In the genomic region with DNA sequence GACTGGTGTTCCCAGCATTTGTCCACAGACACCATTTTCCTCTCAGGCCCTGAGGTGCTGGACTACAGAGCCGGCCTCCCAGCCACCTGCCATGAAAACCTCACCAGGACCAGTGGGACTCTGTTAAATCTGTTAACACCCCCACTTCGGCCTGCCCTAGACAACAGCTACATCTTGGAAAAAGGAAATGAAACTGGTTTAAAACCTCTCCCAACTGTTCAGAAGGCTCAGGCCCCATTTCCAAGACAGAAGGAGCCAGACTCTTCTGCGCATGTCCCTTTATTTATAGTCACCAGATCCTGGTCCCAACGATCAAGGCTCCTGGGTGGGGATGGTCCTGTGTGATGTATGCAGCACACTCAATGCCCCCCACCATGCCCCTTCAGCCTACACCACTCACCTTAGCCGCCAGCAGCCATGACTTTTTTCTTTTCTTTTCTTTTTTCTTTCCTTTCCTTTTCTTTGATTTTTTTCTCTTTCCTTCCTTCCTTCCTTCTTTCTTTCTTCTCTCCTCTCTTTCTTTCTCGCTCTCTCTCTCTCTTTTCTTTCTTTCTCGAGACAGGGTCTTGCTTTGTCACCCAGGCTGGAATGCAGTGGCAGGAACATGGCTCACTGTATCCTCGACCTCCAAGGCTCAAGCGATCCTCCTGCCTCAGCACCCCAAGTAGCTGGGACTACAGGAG, we compare ENCODE assay signal across 10 cellular contexts. TPM values are rescaled to one million over a fixed set of nuclear protein-coding genes. Genes with fewer than 3 reads are reported as not detected.
A peak's percentile ranks its signal among the peaks of the same experiment; 100 is the strongest.
DNase-seq lines count a peak whose midpoint lies in the region; ATAC-seq, FAIRE-seq and TF ChIP-seq lines count a peak whose summit lies in the region.
"Had no signal": no experiment of that assay in that cellular context is flagged by ENCODE, and none has a peak within 500 bp of the region (broad histone marks: within the 10 kb centered on the region; RNA-seq: fewer than 3 reads in every experiment).

No MANE protein-coding gene starts in this region.

- H3K27ac ChIP-seq in OCI-LY1 (ENCODE audit: low read depth, low read length, poor library complexity, severe bottlenecking), result peak overlapping the region; percentile 89
- H3K27ac ChIP-seq in kidney (ENCODE audit: low read depth in 2 of 2, low read length in 2 of 2), result no peak overlapping the region
- H3K27ac ChIP-seq: cardiac muscle cell had no signal

- no peak for ATAC-seq in natural killer cell treated with Interleukin-12 subunit alpha and Interleukin-12 subunit beta and Interleukin-15 and Interleukin-18, amount 100 ng/mL, for 72 hours
- ATAC-seq in natural killer cell, result no peak
- no peak for ATAC-seq in HG02678 (IDR thresholded peaks at IDR 0.05; ENCODE audit: unreplicated experiment)

- H3K4me3 ChIP-seq in OCI-LY1 (ENCODE audit: low read depth, low read length, poor library complexity, severe bottlenecking), result no peak overlapping the region
- no peak overlapping the region for H3K4me3 ChIP-seq in kidney (ENCODE audit: low read length in 2 of 2)
- H3K4me3 ChIP-seq: cardiac muscle cell had no signal

- intact Hi-C loops in natural killer cell (cut with micrococcal nuclease), result no loop called here
- intact Hi-C loops in kidney (cut with DNase I), result no loop called here

- H3K9ac ChIP-seq in OCI-LY1 (ENCODE audit: low read length) (peak overlapping the region; percentile 24; the same call in 1 of the 2 replicates), kidney (ENCODE audit: low read length in 2 of 2) (no peak overlapping the region)

- H3K27me3 Mint-ChIP-seq in natural killer cell treated with Interleukin-12 subunit alpha and Interleukin-12 subunit beta and Interleukin-15 and Interleukin-18, amount 100 ng/mL, for 72 hours, result no peaks in the 10 kb centered on the region
- no peaks in the 10 kb centered on the region for H3K27me3 Mint-ChIP-seq in natural killer cell (ENCODE audit: low read depth in 2 of 2)
- H3K27me3 Mint-ChIP-seq in chondrocyte (ENCODE audit: low read depth), result no peaks in the 10 kb centered on the region

- H3K4me1 Mint-ChIP-seq in natural killer cell treated with Interleukin-12 subunit alpha and Interleukin-12 subunit beta and Interleukin-15 and Interleukin-18, amount 100 ng/mL, for 72 hours (ENCODE audit: low read depth in 2 of 2), result peaks cover 22 to 25% of the 10 kb centered on the region in 2 donors
- H3K4me1 Mint-ChIP-seq in natural killer cell, result peaks cover 11 to 22% of the 10 kb centered on the region in 2 donors
- H3K4me1 Mint-ChIP-seq in chondrocyte (ENCODE audit: low read depth), result peaks cover 30% of the 10 kb centered on the region

- H3K27me3 ChIP-seq in OCI-LY1 (ENCODE audit: insufficient read depth, low read length), result no peaks in the 10 kb centered on the region
- H3K27me3 ChIP-seq: cardiac muscle cell had no signal

- POLR2A ChIA-PET in HEK293T (lab: Yijun Ruan, JAX), result no interaction called here

- no peak overlapping the region for H2AFZ ChIP-seq in OCI-LY1 (ENCODE audit: low read length)

- peaks cover 35% of the 10 kb centered on the region for H3K4me1 ChIP-seq in OCI-LY1 (ENCODE audit: insufficient read depth, low read length, severe bottlenecking)
- H3K4me1 ChIP-seq in kidney (ENCODE audit: control insufficient read depth in 1 of 2, insufficient read depth in 1 of 2, low read depth in 1 of 2, low read length in 2 of 2), result peaks cover 0 to 10% of the 10 kb centered on the region in 2 donors

- FAIRE-seq in kidney (lab: Jason Lieb, UNC), result no peak

- H3K27ac Mint-ChIP-seq in natural killer cell treated with Interleukin-12 subunit alpha and Interleukin-12 subunit beta and Interleukin-15 and Interleukin-18, amount 100 ng/mL, for 72 hours, result peak overlapping the region; percentile 88
- peak overlapping the region in 1 of 2 donors; percentile 85 for H3K27ac Mint-ChIP-seq in natural killer cell
- H3K27ac Mint-ChIP-seq in chondrocyte (ENCODE audit: unreplicated experiment), result peak overlapping the region; percentile 76

- H3F3A ChIP-seq in OCI-LY1 (ENCODE audit: insufficient read depth, low read length), result no peaks in the 10 kb centered on the region

- TF ChIP-seq CTCF in natural killer cell (IDR thresholded peaks at IDR 0.05) (no peak), OCI-LY1 (IDR thresholded peaks at IDR 0.05; ENCODE audit: low read length) (no peak), chondrocyte (IDR thresholded peaks at IDR 0.05) (no peak), kidney (IDR thresholded peaks at IDR 0.05; ENCODE audit: borderline replicate concordance, extremely low read depth, insufficient read depth) (no peak)

- no peaks in the 10 kb centered on the region for H3K79me2 ChIP-seq in OCI-LY1 (ENCODE audit: insufficient read depth, low read length)

- no peaks in the 10 kb centered on the region for H3K9me2 ChIP-seq in OCI-LY1 (ENCODE audit: low read depth, low read length)

- H3K9me3 Mint-ChIP-seq in natural killer cell treated with Interleukin-12 subunit alpha and Interleukin-12 subunit beta and Interleukin-15 and Interleukin-18, amount 100 ng/mL, for 72 hours, result no peaks in the 10 kb centered on the region
- H3K9me3 Mint-ChIP-seq in natural killer cell, result no peaks in the 10 kb centered on the region
- no peaks in the 10 kb centered on the region for H3K9me3 Mint-ChIP-seq in chondrocyte (ENCODE audit: low read depth)
- H3K9me3 Mint-ChIP-seq: CD8-positive, alpha-beta T cell had no signal

- no peaks in the 10 kb centered on the region for H3K9me3 ChIP-seq in OCI-LY1 (ENCODE audit: low read length)
- H3K9me3 ChIP-seq in kidney (ENCODE audit: control insufficient read depth in 1 of 2, low read length in 2 of 2), result no peaks in the 10 kb centered on the region

- H3K4me2 ChIP-seq in OCI-LY1 (ENCODE audit: low read length), result peak overlapping the region; percentile 39; the same call in 1 of the 2 replicates

- no peaks in the 10 kb centered on the region for H4K20me1 ChIP-seq in OCI-LY1 (ENCODE audit: insufficient read depth, low read length)

- no peak for DNase-seq in natural killer cell treated with Interleukin-12 subunit alpha and Interleukin-12 subunit beta and Interleukin-15 and Interleukin-18, amount 100 ng/mL, for 72 hours (ENCODE audit: low spot score)
- DNase-seq in natural killer cell (no peak), chondrocyte (ENCODE audit: low spot score) (no peak), kidney (no peak), HEK293T (ENCODE audit: extremely low spot score) (no peak), COLO829 (ENCODE audit: low spot score) (no peak)
- DNase-seq: CD8-positive, alpha-beta T cell had no signal

- H3K36me3 Mint-ChIP-seq in natural killer cell treated with Interleukin-12 subunit alpha and Interleukin-12 subunit beta and Interleukin-15 and Interleukin-18, amount 100 ng/mL, for 72 hours, result no peaks in the 10 kb centered on the region
- H3K36me3 Mint-ChIP-seq in natural killer cell (no peaks in the 10 kb centered on the region), chondrocyte (ENCODE audit: low read depth) (no peaks in the 10 kb centered on the region)
- H3K36me3 Mint-ChIP-seq: CD8-positive, alpha-beta T cell had no signal

- H3K4me3 Mint-ChIP-seq in natural killer cell treated with Interleukin-12 subunit alpha and Interleukin-12 subunit beta and Interleukin-15 and Interleukin-18, amount 100 ng/mL, for 72 hours, result no peak overlapping the region
- H3K4me3 Mint-ChIP-seq in natural killer cell (no peak overlapping the region), chondrocyte (ENCODE audit: unreplicated experiment) (no peak overlapping the region)
- H3K4me3 Mint-ChIP-seq: CD8-positive, alpha-beta T cell had no signal

- H3K36me3 ChIP-seq in OCI-LY1 (ENCODE audit: insufficient read depth, low read length) (no peaks in the 10 kb centered on the region), kidney (ENCODE audit: control insufficient read depth in 1 of 2, insufficient read depth in 2 of 2, low read length in 2 of 2) (no peaks in the 10 kb centered on the region)
- H3K36me3 ChIP-seq: cardiac muscle cell had no signal

- CTCF ChIA-PET in HEK293T (lab: Yijun Ruan, JAX), result interaction anchor here (0.7 kb wide), 2 partner anchors 16 to 195 kb away, joined by 3 read pairs; no protein-coding TSS in a partner anchor

TF ChIP-seq in HEK293T, 16 proteins besides CTCF, POLR2A, EP300 and RAD21:
- no peak for TF ChIP-seq ZNF384 (IDR thresholded peaks at IDR 0.05)
- no peak for TF ChIP-seq TARDBP (IDR thresholded peaks at IDR 0.05)
- TF ChIP-seq L3MBTL2 (conservative IDR thresholded peaks at IDR 0.05), result no peak
- no peak for TF ChIP-seq FOXA1 (IDR thresholded peaks at IDR 0.05)
- TF ChIP-seq NFRKB (IDR thresholded peaks at IDR 0.05), result no peak
- TF ChIP-seq, protein P1, sequence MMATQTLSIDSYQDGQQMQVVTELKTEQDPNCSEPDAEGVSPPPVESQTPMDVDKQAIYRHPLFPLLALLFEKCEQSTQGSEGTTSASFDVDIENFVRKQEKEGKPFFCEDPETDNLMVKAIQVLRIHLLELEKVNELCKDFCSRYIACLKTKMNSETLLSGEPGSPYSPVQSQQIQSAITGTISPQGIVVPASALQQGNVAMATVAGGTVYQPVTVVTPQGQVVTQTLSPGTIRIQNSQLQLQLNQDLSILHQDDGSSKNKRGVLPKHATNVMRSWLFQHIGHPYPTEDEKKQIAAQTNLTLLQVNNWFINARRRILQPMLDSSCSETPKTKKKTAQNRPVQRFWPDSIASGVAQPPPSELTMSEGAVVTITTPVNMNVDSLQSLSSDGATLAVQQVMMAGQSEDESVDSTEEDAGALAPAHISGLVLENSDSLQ (IDR thresholded peaks at IDR 0.05), result no peak
- TF ChIP-seq ELF4 (IDR thresholded peaks at IDR 0.05), result no peak
- TF ChIP-seq SP1 (IDR thresholded peaks at IDR 0.05), result no peak
- TF ChIP-seq CTBP1 (IDR thresholded peaks at IDR 0.05; ENCODE audit: borderline replicate concordance), result no peak
- TF ChIP-seq FOXM1 (IDR thresholded peaks at IDR 0.05; ENCODE audit: borderline replicate concordance), result no peak
- TF ChIP-seq FOXK2 (IDR thresholded peaks at IDR 0.05), result no peak
- no peak for TF ChIP-seq ARNT (IDR thresholded peaks at IDR 0.05)

RNA-seq across cellular contexts. Expression of a gene that starts 25.5 kb away (rescaled TPM):
- 10 to 100 TPM in 1 of 2 donors, 1 to 10 TPM in 1; 5.9 to 15.4 TPM for total RNA-seq in natural killer cell treated with Interleukin-12 subunit alpha and Interleukin-12 subunit beta and Interleukin-15 and Interleukin-18, amount 100 ng/mL, for 72 hours
- total RNA-seq in natural killer cell (10 to 100 TPM; 24.6 to 30.8 (median 26.6) TPM), chondrocyte (56.5 to 75.3 TPM (median 70.2 TPM) in 3 replicates), kidney (216 TPM)
- 115 TPM for polyA plus RNA-seq in kidney (ENCODE audit: insufficient read depth, low read depth, low replicate concordance)
